In genomic region chr2:218853766-218854165, GRCh38 we compare ENCODE assay signal across 13 cellular contexts. TPM values are rescaled to one million over a fixed set of nuclear protein-coding genes. Genes with fewer than 3 reads are reported as not detected.
DNase-seq lines count a peak whose midpoint lies in the region; ATAC-seq, FAIRE-seq and TF ChIP-seq lines count a peak whose summit lies in the region.
"Had no signal": no experiment of that assay in that cellular context is flagged by ENCODE, and none has a peak within 500 bp of the region (broad histone marks: within the 10 kb centered on the region; RNA-seq: fewer than 3 reads in every experiment).

No MANE protein-coding gene starts in this region.

- TF ChIP-seq CTCF in H9 (conservative IDR thresholded peaks at IDR 0.05) (no peak), GM12878 (IDR thresholded peaks at IDR 0.05 in 2 of 3, conservative IDR thresholded peaks at IDR 0.05 in 1 of 3; ENCODE audit: control insufficient read depth in 2 of 3, extremely low read depth in 1 of 3, insufficient read depth in 1 of 3, low read depth in 3 of 3, low read length in 3 of 3) (no peak)

- H3K27ac ChIP-seq in H9 (ENCODE audit: insufficient read length, low read depth, low read length), result no peak overlapping the region
- no peak overlapping the region for H3K27ac ChIP-seq in GM12878 (ENCODE audit: control insufficient read depth, insufficient read depth)
- no peak overlapping the region for H3K27ac ChIP-seq in trophoblast cell (ENCODE audit: low read depth, low read length)

- H3K36me3 Mint-ChIP-seq in H9 (ENCODE audit: insufficient read depth in 1 of 3, low read depth in 3 of 3), result no peaks in the 10 kb centered on the region
- H3K36me3 Mint-ChIP-seq: natural killer cell had no signal

- no peak overlapping the region; a peak in 1 of 5 replicates for H3K4me3 Mint-ChIP-seq in H9
- H3K4me3 Mint-ChIP-seq: activated naive CD4-positive, alpha-beta T cell treated with anti-CD3 and anti-CD28 coated beads for 36 hours; natural killer cell had no signal

- H4K8ac ChIP-seq in H9 (replicated peaks; ENCODE audit: insufficient read length, low read depth, low read length) (no peak overlapping the region), trophoblast cell (ENCODE audit: low read depth, low read length) (no peak overlapping the region)

- no peak for FAIRE-seq in GM12878 (lab: Jason Lieb, UNC)
- FAIRE-seq: islet of Langerhans had no signal

- H3K9me3 ChIP-seq in H9 (ENCODE audit: control insufficient read depth, low read depth, low read length), result no peaks in the 10 kb centered on the region
- no peaks in the 10 kb centered on the region for H3K9me3 ChIP-seq in GM12878 (replicated peaks; ENCODE audit: control insufficient read depth, insufficient read depth, low read length)
- H3K9me3 ChIP-seq in trophoblast cell (ENCODE audit: insufficient read depth, low read depth, low read length), result no peaks in the 10 kb centered on the region

- H2AK5ac ChIP-seq in H9 (ENCODE audit: insufficient read length, low read length), result no peak overlapping the region
- no peak overlapping the region for H2AK5ac ChIP-seq in trophoblast cell (ENCODE audit: low read length)

- H2BK15ac ChIP-seq in H9 (ENCODE audit: low read depth, low read length), result no peak overlapping the region

- SMC1A ChIA-PET in GM12878 (lab: Charles Lee; ENCODE audit: uncharacterized antibody, unreplicated experiment), result interaction anchor here (0.7 to 4.9 kb wide), 6 partner anchors 15 to 399 kb away, joined by 3 to 26 read pairs (median 4); no protein-coding TSS in a partner anchor

- WGBS in H9 (ENCODE audit: extremely low coverage, insufficient read length, low lambda C conversion rate), result no CpG with 5 or more reads among the region's 5 CpGs
- WGBS in GM12878 (ENCODE audit: insufficient coverage, insufficient replicate concordance, low lambda C conversion rate, missing lambda C conversion rate), result 36% methylated on average over 5 of the region's 5 CpGs
- no CpG with 5 or more reads among the region's 5 CpGs for WGBS in trophoblast cell (ENCODE audit: extremely low coverage, insufficient coverage, insufficient read length)

- H4K91ac ChIP-seq in H9 (ENCODE audit: insufficient read length, low read depth, low read length), result no peak overlapping the region
- peak overlapping the region; percentile 45 for H4K91ac ChIP-seq in trophoblast cell (ENCODE audit: low read depth, low read length)

- peaks cover 68% of the 10 kb centered on the region for H3K27me3 Mint-ChIP-seq in H9 (ENCODE audit: low read depth)

- H2BK12ac ChIP-seq in H9 (ENCODE audit: insufficient read length, low read depth, low read length) (no peak overlapping the region), trophoblast cell (ENCODE audit: low read length) (no peak overlapping the region)

- BruUV-seq in GM12878 (replicated peaks; lab: Mats Ljungman, UMichigan), result no TSS peak

- intact Hi-C loops in GM12878 (cut with micrococcal nuclease; ENCODE audit: unreplicated experiment), result loop anchor here (1.0 to 5.0 kb wide), 5 partner anchors 45 to 302 kb away; no protein-coding TSS in a partner anchor

- H3K36me3 ChIP-seq in GM12878 (ENCODE audit: control insufficient read depth in 2 of 2, insufficient read depth in 2 of 2, low read length in 1 of 2) (no peaks in the 10 kb centered on the region), trophoblast cell (ENCODE audit: control insufficient read depth in 1 of 2, insufficient read depth in 2 of 2, low read length in 2 of 2) (no peaks in the 10 kb centered on the region)

- peaks cover 21 to 48% of the 10 kb centered on the region in 2 experiments for H3K4me1 Mint-ChIP-seq in H9

- no peak overlapping the region for H2BK5ac ChIP-seq in H9 (ENCODE audit: insufficient read length, low read length)
- H2BK5ac ChIP-seq in trophoblast cell (ENCODE audit: low read depth, low read length, poor library complexity), result no peak overlapping the region

- H3K4me1 ChIP-seq in H9 (ENCODE audit: insufficient read depth, low read length) (no peaks in the 10 kb centered on the region; the same call in 1 of the 2 replicates), GM12878 (ENCODE audit: control insufficient read depth, insufficient read depth, low read length) (no peaks in the 10 kb centered on the region), trophoblast cell (ENCODE audit: control insufficient read depth in 1 of 2, insufficient read depth in 2 of 2, low read length in 2 of 2) (peaks cover 48 to 52% of the 10 kb centered on the region in 2 experiments)

- H2BK120ac ChIP-seq in H9 (ENCODE audit: low read depth, low read length, poor library complexity, severe bottlenecking) (no peak overlapping the region), trophoblast cell (ENCODE audit: insufficient read depth, low read length, poor library complexity) (no peak overlapping the region)

- peak overlapping the region; percentile 10 for H3K4me2 ChIP-seq in H9 (ENCODE audit: insufficient read depth, insufficient read length, low read length)
- no peak overlapping the region for H3K4me2 ChIP-seq in GM12878 (ENCODE audit: control insufficient read depth, insufficient read depth)
- H3K4me2 ChIP-seq in trophoblast cell (ENCODE audit: low read length), result peak overlapping the region; percentile 26

- H3K9me3 Mint-ChIP-seq in H9, result peaks cover 0 to 3% of the 10 kb centered on the region in 2 experiments; a peak in 1 of 5 replicates
- H3K9me3 Mint-ChIP-seq: activated naive CD4-positive, alpha-beta T cell treated with anti-CD3 and anti-CD28 coated beads for 36 hours; natural killer cell had no signal

- CTCF ChIA-PET in GM12878 (lab: Yijun Ruan, JAX), result interaction anchor here (0.7 to 7.2 kb wide), 5 partner anchors 16 to 44 kb away, joined by 3 to 95 read pairs (median 4); no protein-coding TSS in a partner anchor

- no peak overlapping the region for H3K4ac ChIP-seq in H9 (ENCODE audit: low read depth, low read length)
- no peak overlapping the region for H3K4ac ChIP-seq in trophoblast cell (ENCODE audit: low read depth, low read length)

- no peaks in the 10 kb centered on the region for H3K79me2 ChIP-seq in H9 (ENCODE audit: insufficient read depth, low read length)
- no peaks in the 10 kb centered on the region for H3K79me2 ChIP-seq in GM12878 (ENCODE audit: control insufficient read depth, insufficient read depth, low read length)
- no peaks in the 10 kb centered on the region for H3K79me2 ChIP-seq in trophoblast cell (ENCODE audit: control insufficient read depth, insufficient read depth, low read length, poor library complexity)

- DNase-seq in H9, result no peak
- DNase-seq in NCI-H2171 (lab: John Stamatoyannopoulos, UW), result peak; percentile 10
- DNase-seq in GM12878 (ENCODE audit: low read depth, low spot score), result no peak
- DNase-seq in trophoblast cell, result no peak
- no peak for DNase-seq in NCI-H345 treated with DMSO at 0.1 percent for 48 hours (lab: John Stamatoyannopoulos, UW; ENCODE audit: unreplicated experiment)
- DNase-seq in NK-92 treated with Interleukin-12 subunit alpha and Interleukin-12 subunit beta, amount 100 ng/mL, for 24 hours (lab: John Stamatoyannopoulos, UW), result no peak
- DNase-seq: activated naive CD4-positive, alpha-beta T cell treated with anti-CD3 and anti-CD28 coated beads for 36 hours; natural killer cell; Right ventricle myocardium superior; stimulated activated naive CD4-positive, alpha-beta T cell had no signal

- H3K14ac ChIP-seq in H9 (ENCODE audit: insufficient read depth, low read length), result no peak overlapping the region
- no peak overlapping the region for H3K14ac ChIP-seq in trophoblast cell (ENCODE audit: low read length)

- POLR2A ChIA-PET in GM12878 (lab: Charles Lee), result interaction anchor here (1.0 kb wide), 1 partner anchor 45 kb away, joined by 3 read pairs; no protein-coding TSS in a partner anchor

- no peak for TF ChIP-seq POLR2A in GM12878 (IDR thresholded peaks at IDR 0.05; ENCODE audit: low read depth, low read length)

- no peaks in the 10 kb centered on the region for H3K79me1 ChIP-seq in H9 (ENCODE audit: insufficient read depth, low read depth, low read length, poor library complexity, severe bottlenecking)
- peaks cover 12% of the 10 kb centered on the region for H3K79me1 ChIP-seq in trophoblast cell (ENCODE audit: low read length)

- H3K23me2 ChIP-seq in H9 (ENCODE audit: insufficient read length, low read depth, low read length, poor library complexity, severe bottlenecking), result no peaks in the 10 kb centered on the region

- H3K9ac ChIP-seq in H9 (ENCODE audit: extremely low read depth, insufficient read length, low read length) (no peak overlapping the region), GM12878 (ENCODE audit: control insufficient read depth, insufficient read depth, low read length) (no peak overlapping the region), trophoblast cell (ENCODE audit: low read length) (no peak overlapping the region)

- no peak overlapping the region for H3K56ac ChIP-seq in H9 (ENCODE audit: insufficient read length, low read depth, low read length)

- H2AFZ ChIP-seq in H9 (ENCODE audit: low read length) (no peak overlapping the region), GM12878 (ENCODE audit: control insufficient read depth, low read depth, low read length) (no peak overlapping the region), trophoblast cell (ENCODE audit: insufficient read depth, low read length, poor library complexity) (no peak overlapping the region)

- H4K12ac ChIP-seq in trophoblast cell (ENCODE audit: low read depth, low read length), result no peak overlapping the region

- H4K5ac ChIP-seq in H9 (ENCODE audit: insufficient read length, low read depth, low read length), result no peak overlapping the region

- H4K20me1 ChIP-seq in H9 (ENCODE audit: control insufficient read depth, insufficient read depth, insufficient read length) (no peaks in the 10 kb centered on the region), GM12878 (ENCODE audit: control insufficient read depth, insufficient read depth) (no peaks in the 10 kb centered on the region)

- ATAC-seq in GM12878 (peak; percentile 46; the same call in 2 of the 3 replicates), GM21723 (IDR thresholded peaks at IDR 0.05; ENCODE audit: unreplicated experiment) (no peak), HG03175 (IDR thresholded peaks at IDR 0.05; ENCODE audit: unreplicated experiment) (no peak)

- no peak for TF ChIP-seq EP300 in GM12878 (IDR thresholded peaks at IDR 0.05; ENCODE audit: borderline replicate concordance in 1 of 2, control insufficient read depth in 1 of 2, low read depth in 2 of 2, low read length in 2 of 2)

- in situ Hi-C loops in GM12878 (cut with MboI), result no loop called here

- H3K27me3 ChIP-seq in H9 (ENCODE audit: insufficient read depth, low read length) (peaks cover 55% of the 10 kb centered on the region), GM12878 (replicated peaks in 1 of 2; ENCODE audit: control insufficient read depth in 2 of 2, insufficient read depth in 2 of 2, low read length in 1 of 2) (peaks cover 11 to 25% of the 10 kb centered on the region in 2 experiments), trophoblast cell (ENCODE audit: insufficient read depth, low read length) (no peaks in the 10 kb centered on the region)

- no peak overlapping the region for H2BK20ac ChIP-seq in H9 (ENCODE audit: low read depth, low read length, poor library complexity, severe bottlenecking)

- H3T11ph ChIP-seq in H9 (ENCODE audit: low read length), result no peak overlapping the region

- H3K18ac ChIP-seq in H9 (ENCODE audit: insufficient read length, low read depth, low read length), result no peak overlapping the region
- H3K18ac ChIP-seq in trophoblast cell (ENCODE audit: low read length), result peak overlapping the region; percentile 20

- RAD21 ChIA-PET in GM12878 (lab: Charles Lee; ENCODE audit: unreplicated experiment), result interaction anchor here (0.9 to 2.8 kb wide), 2 partner anchors 22 to 44 kb away, joined by 5 to 40 read pairs; no protein-coding TSS in a partner anchor

- H3K23ac ChIP-seq in H9 (ENCODE audit: insufficient read length, low read depth, low read length) (no peak overlapping the region), trophoblast cell (ENCODE audit: low read length) (no peak overlapping the region)

- no peak overlapping the region for H3K4me3 ChIP-seq in GM12878
- H3K4me3 ChIP-seq in trophoblast cell (ENCODE audit: low read depth, low read length), result no peak overlapping the region

- H3K27ac Mint-ChIP-seq in H9, result no peak overlapping the region
- H3K27ac Mint-ChIP-seq: activated naive CD4-positive, alpha-beta T cell treated with anti-CD3 and anti-CD28 coated beads for 36 hours; natural killer cell had no signal

- TF ChIP-seq RAD21 in GM12878 (IDR thresholded peaks at IDR 0.05; ENCODE audit: insufficient read depth, low read depth, low read length), result no peak

RNA-seq across cellular contexts. Expression of gene WNT6, which starts 5.8 kb away (rescaled TPM):
- total RNA-seq in H9 (2021) (not detected in 2 replicates), GM12878 (2014; rRNA removed) (0.11 TPM in 1 of 2 replicates, not detected in the other), GM12878 (2014; rRNA removed; fragmentation: Illumina TruSeq; extraction: Trizol) (not detected in 2 replicates), GM12878 (2021) (0.44 TPM in 1 of 2 replicates, not detected in the other)
- not detected in 2 replicates for total RNA-seq in GM12878 (2013; cell fraction: nucleolus; rRNA removed)
- polyA plus RNA-seq in GM12878 (2011; ENCODE audit: low read depth), result not detected
- polyA plus RNA-seq in GM12878 (2011; rRNA removed) (0.06 and 0.15 TPM in 2 replicates), GM12878 (2014; fragmentation: Illumina TruSeq; extraction: Trizol) (not detected in 2 replicates), GM12878 (2014; fragmentation: Nextera tagmentation; extraction: Ambion mirVana) (not detected), GM12878 (2014; rRNA removed) (0.22 TPM in 1 of 2 replicates, not detected in the other), GM12878 (2016; fragmentation: Nextera tagmentation; extraction: Ambion mirVana) (under 1 TPM in 1 of 2 experiments, not detected in 1; 0.29 TPM)
- 0.40 and 0.72 TPM in 2 replicates for polyA plus RNA-seq in GM12878 (2011; cell fraction: cytosol; rRNA removed)
- 1.4 and 1.7 TPM in 2 replicates for polyA plus RNA-seq in GM12878 (2011; cell fraction: nucleus; rRNA removed)
- polyA plus RNA-seq in GM12878 (2012), result 0.10 TPM in 1 of 2 replicates, not detected in the other
- not detected in 2 replicates for polyA minus RNA-seq in GM12878 (2011; rRNA and poly(A)+ RNA removed)
- 0.52 and 0.67 TPM in 2 replicates for polyA minus RNA-seq in GM12878 (2011; cell fraction: cytosol; rRNA and poly(A)+ RNA removed)
- polyA minus RNA-seq in GM12878 (2011; cell fraction: nucleus; rRNA and poly(A)+ RNA removed), result 0.48 and 0.77 TPM in 2 replicates
- 22.5 and 23.5 TPM in 2 replicates for polyA plus RNA-seq in trophoblast cell (2013)
- total RNA-seq: activated naive CD4-positive, alpha-beta T cell treated with anti-CD3 and anti-CD28 coated beads for 36 hours; natural killer cell had no signal

RNA-seq across cellular contexts. Expression of gene PRKAG3, which starts 22.2 kb away (rescaled TPM):
- not detected in 2 replicates for total RNA-seq in H9 (2021)
- total RNA-seq in GM12878 (2013; cell fraction: nucleolus; rRNA removed), result 0.17 TPM in 1 of 2 replicates, not detected in the other
- total RNA-seq in GM12878 (2014; rRNA removed), result 0.06 TPM in 1 of 2 replicates, not detected in the other
- total RNA-seq in GM12878 (2014; rRNA removed; fragmentation: Illumina TruSeq; extraction: Trizol), result not detected in 2 replicates
- not detected in 2 replicates for total RNA-seq in GM12878 (2021)
- not detected for polyA plus RNA-seq in GM12878 (2011; ENCODE audit: low read depth)
- polyA plus RNA-seq in GM12878 (2011; rRNA removed), result 0.04 TPM in 1 of 2 replicates, not detected in the other
- 0.04 TPM in 1 of 2 replicates, not detected in the other for polyA plus RNA-seq in GM12878 (2011; cell fraction: cytosol; rRNA removed)
- 0.46 and 0.56 TPM in 2 replicates for polyA plus RNA-seq in GM12878 (2011; cell fraction: nucleus; rRNA removed)
- polyA plus RNA-seq in GM12878 (2012), result not detected in 2 replicates
- polyA plus RNA-seq in GM12878 (2014; fragmentation: Illumina TruSeq; extraction: Trizol), result 0.10 TPM in 1 of 2 replicates, not detected in the other
- not detected for polyA plus RNA-seq in GM12878 (2014; fragmentation: Nextera tagmentation; extraction: Ambion mirVana)
- polyA plus RNA-seq in GM12878 (2014; rRNA removed), result 0.12 TPM in 1 of 2 replicates, not detected in the other
- not detected for polyA plus RNA-seq in GM12878 (2016; fragmentation: Nextera tagmentation; extraction: Ambion mirVana)
- 0.15 TPM in 1 of 2 replicates, not detected in the other for polyA minus RNA-seq in GM12878 (2011; rRNA and poly(A)+ RNA removed)
- not detected in 2 replicates for polyA minus RNA-seq in GM12878 (2011; cell fraction: cytosol; rRNA and poly(A)+ RNA removed)
- not detected in 2 replicates for polyA minus RNA-seq in GM12878 (2011; cell fraction: nucleus; rRNA and poly(A)+ RNA removed)
- polyA plus RNA-seq in trophoblast cell (2013), result not detected in 2 replicates
- total RNA-seq: activated naive CD4-positive, alpha-beta T cell treated with anti-CD3 and anti-CD28 coated beads for 36 hours; natural killer cell; Right ventricle myocardium superior had no signal

RNA-seq across cellular contexts. Expression of gene WNT10A, which starts 26.9 kb away (rescaled TPM):
- total RNA-seq in H9 (2021) (not detected in 2 replicates), GM12878 (2014; rRNA removed) (17.7 and 18.9 TPM in 2 replicates), GM12878 (2014; rRNA removed; fragmentation: Illumina TruSeq; extraction: Trizol) (5.7 and 6.6 TPM in 2 replicates), GM12878 (2021) (20.6 and 20.7 TPM in 2 replicates)
- 119 and 132 TPM in 2 replicates for total RNA-seq in GM12878 (2013; cell fraction: nucleolus; rRNA removed)
- polyA plus RNA-seq in GM12878 (2011; ENCODE audit: low read depth), result 12.0 TPM
- polyA plus RNA-seq in GM12878 (2011; rRNA removed) (27.8 and 45.0 TPM in 2 replicates), GM12878 (2014; fragmentation: Illumina TruSeq; extraction: Trizol) (3.6 and 4.4 TPM in 2 replicates), GM12878 (2014; fragmentation: Nextera tagmentation; extraction: Ambion mirVana) (under 1 TPM; 0.61 to 0.93 TPM), GM12878 (2014; rRNA removed) (22.1 and 25.4 TPM in 2 replicates), GM12878 (2016; fragmentation: Nextera tagmentation; extraction: Ambion mirVana) (1 to 10 TPM; 5.3 to 7.2 TPM)
- 59.9 and 66.5 TPM in 2 replicates for polyA plus RNA-seq in GM12878 (2011; cell fraction: cytosol; rRNA removed)
- polyA plus RNA-seq in GM12878 (2011; cell fraction: nucleus; rRNA removed), result 246 and 304 TPM in 2 replicates
- 44.5 and 80.7 TPM in 2 replicates for polyA plus RNA-seq in GM12878 (2012)
- polyA minus RNA-seq in GM12878 (2011; rRNA and poly(A)+ RNA removed), result 28.0 and 66.0 TPM in 2 replicates
- polyA minus RNA-seq in GM12878 (2011; cell fraction: cytosol; rRNA and poly(A)+ RNA removed), result 25.3 and 36.2 TPM in 2 replicates
- 83.1 and 124 TPM in 2 replicates for polyA minus RNA-seq in GM12878 (2011; cell fraction: nucleus; rRNA and poly(A)+ RNA removed)
- polyA plus RNA-seq in trophoblast cell (2013), result 0.15 and 0.22 TPM in 2 replicates
- total RNA-seq: Right ventricle myocardium superior had no signal
